In the genomic region with DNA sequence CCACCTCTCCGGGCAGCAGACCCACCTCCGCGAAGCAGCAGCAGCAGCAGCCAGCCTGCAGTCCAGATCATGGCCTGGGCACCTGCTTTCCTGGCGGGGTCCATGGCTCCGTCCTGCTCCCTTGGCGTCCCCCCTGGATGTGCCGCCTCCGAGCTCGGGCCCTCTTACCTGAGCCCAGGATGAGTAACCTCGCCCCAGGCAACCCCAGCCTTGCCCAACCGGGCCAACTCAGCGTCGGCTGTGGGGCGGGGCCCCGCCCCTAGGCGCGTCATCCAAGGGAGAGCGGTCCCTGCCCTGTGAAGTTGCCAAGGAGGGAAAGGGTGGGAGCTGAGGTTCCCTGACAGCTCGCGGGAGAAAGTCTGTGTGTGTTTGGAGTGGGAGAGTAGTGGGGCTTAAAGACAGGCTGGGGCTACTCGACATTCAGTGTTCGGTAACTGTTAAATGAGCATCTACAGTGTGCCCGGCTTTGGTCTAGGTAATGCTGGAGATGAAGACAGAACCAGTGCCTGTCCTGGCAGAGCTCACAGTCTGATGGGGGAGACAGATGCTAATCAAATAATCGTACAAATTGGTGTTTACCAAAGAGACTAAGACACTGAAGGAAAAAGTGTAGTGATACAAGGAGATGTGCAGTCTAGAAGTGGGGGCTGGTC, we compare ENCODE assay signal across 8 cellular contexts. TPM values are rescaled to one million over a fixed set of nuclear protein-coding genes. Genes with fewer than 3 reads are reported as not detected.
DNase-seq lines count a peak whose midpoint lies in the region; ATAC-seq and TF ChIP-seq lines count a peak whose summit lies in the region.

Gene LYPD3 (minus strand): TSS at position 141 of the 653 bp plus-strand sequence. CDS start 37 bp downstream, at position 104.

- TF ChIP-seq CTCF in AG04449 (IDR thresholded peaks at IDR 0.05; ENCODE audit: insufficient read depth, low read length, missing control alignments), result no peak
- TF ChIP-seq CTCF in mesothelial cell of epicardium (IDR thresholded peaks at IDR 0.05; ENCODE audit: unreplicated experiment), result no peak

- H3K4me3 Mint-ChIP-seq in mesothelial cell of epicardium, result peak within 1 kb of the TSS; percentile 92

- no peaks in the 10 kb centered on the region for H3K9me3 Mint-ChIP-seq in mesothelial cell of epicardium

- peak within 1 kb of the TSS; percentile 73 for H3K27ac ChIP-seq in cingulate gyrus (ENCODE audit: low read depth, low read length)

- H3K4me3 ChIP-seq in AG04449 (ENCODE audit: low read depth, low read length), result peak within 1 kb of the TSS; percentile 82
- peak within 1 kb of the TSS; percentile 78 for H3K4me3 ChIP-seq in Jurkat, Clone E6-1 (ENCODE audit: low read length)

- in situ Hi-C loops in G401 (cut with HindIII; ENCODE audit: low sequenced_read_pairs), result no loop called here

- POLR2A ChIA-PET in AG04449 (lab: Yijun Ruan, JAX), result no interaction called here

- peak within 1 kb of the TSS; percentile 67 for H3K27ac Mint-ChIP-seq in mesothelial cell of epicardium

- H3K27me3 Mint-ChIP-seq in mesothelial cell of epicardium (ENCODE audit: low read depth), result peaks cover 30% of the 10 kb centered on the region

- peaks cover 6% of the 10 kb centered on the region for H3K36me3 Mint-ChIP-seq in mesothelial cell of epicardium

- ATAC-seq in GM21737 (IDR thresholded peaks at IDR 0.05; ENCODE audit: unreplicated experiment), result no peak

- DNase-seq in AG04449 (ENCODE audit: low read depth, low spot score) (no peak), mesothelial cell of epicardium (ENCODE audit: low spot score in 2 of 2, unreplicated experiment in 2 of 2) (no peak), G401 (ENCODE audit: low spot score) (no peak), NCI-H2196 treated with DMSO at 0.1 percent for 48 hours (lab: John Stamatoyannopoulos, UW; ENCODE audit: unreplicated experiment) (no peak)
- DNase-seq in Jurkat, Clone E6-1 (ENCODE audit: low read depth, low spot score), result no peak
- DNase-seq in activated naive CD4-positive, alpha-beta T cell treated with Interleukin-2 at 50 U/mL for 16 hours, result no peak

- CTCF ChIA-PET in AG04449 (lab: Yijun Ruan, JAX), result interaction anchor here (2.4 to 6.9 kb wide), 2 partner anchors 19 to 54 kb away, joined by 7 to 62 read pairs; no protein-coding TSS in a partner anchor

- peaks cover 8% of the 10 kb centered on the region for H3K4me1 Mint-ChIP-seq in mesothelial cell of epicardium

RNA-seq across cellular contexts. Expression of gene LYPD3, which starts in this region (rescaled TPM):
- 2.4 TPM for polyA plus RNA-seq in Jurkat, Clone E6-1 (2012; ENCODE audit: insufficient read depth, insufficient read length)
- 2.6 to 4.4 TPM (median 3.4 TPM) in 3 replicates for total RNA-seq in mesothelial cell of epicardium
- not detected in 2 replicates for total RNA-seq in G401 (2014; rRNA removed; shearing (Covaris generic))
